13 cellular contexts compared by ENCODE assay signal in genomic region chr21:35222021-35222420, GRCh38.
DNase-seq lines count a peak whose midpoint lies in the region; ATAC-seq lines count a peak whose summit lies in the region.
"Had no signal": no experiment of that assay in that cellular context is flagged by ENCODE, and none has a peak within 500 bp of the region (broad histone marks: within the 10 kb centered on the region; RNA-seq: fewer than 3 reads in every experiment).

No MANE protein-coding gene starts in this region.

- no peak for DNase-seq in activated CD4-positive, alpha-beta T cell treated with anti-CD3 and anti-CD28 coated beads for 36 hours
- no peak for DNase-seq in activated CD4-positive, alpha-beta T cell treated with anti-CD3 and anti-CD28 coated beads for 1 hour
- no peak for DNase-seq in activated T-helper 2 cell treated with anti-CD3 and anti-CD28 coated beads, Interferon-gamma antibody, Interleukin-2, Interleukin-4, amounts not matched to agents 10 μg/mL and 5 μg/mL and 100 μg/mL, durations not matched to agents 14 hours and 24 hours and 36 hours (ENCODE audit: low spot score)
- DNase-seq in natural killer cell treated with Interleukin-12 subunit alpha and Interleukin-12 subunit beta and Interleukin-15 and Interleukin-18, amount 100 ng/mL, for 72 hours (ENCODE audit: low spot score) = no peak
- no peak for DNase-seq in COLO829 (ENCODE audit: low spot score)
- DNase-seq in stimulated activated CD4-positive, alpha-beta T cell treated with anti-CD3 and anti-CD28 coated beads, Interleukin-12 subunit alpha, Interleukin-12 subunit beta, amount 100 ng/mL, for 4 hours = no peak
- DNase-seq in NCI-H2081 (lab: John Stamatoyannopoulos, UW) = no peak
- DNase-seq: EL, NCI-H1105, NCI-H69, tibial artery had no signal

- no peaks in the 10 kb centered on the region for H3K9me3 ChIP-seq in KOPT-K1 (ENCODE audit: insufficient read depth, low read length, poor library complexity, severe bottlenecking)
- H3K9me3 ChIP-seq: tibial artery had no signal

- H3K36me3 Mint-ChIP-seq in activated CD4-positive, alpha-beta T cell treated with anti-CD3 and anti-CD28 coated beads for 36 hours (ENCODE audit: low read depth) = no peaks in the 10 kb centered on the region
- peaks cover 6% of the 10 kb centered on the region for H3K36me3 Mint-ChIP-seq in activated T-helper 2 cell treated with anti-CD3 and anti-CD28 coated beads, Interferon-gamma antibody, Interleukin-2, Interleukin-4, amounts not matched to agents 10 μg/mL and 5 μg/mL and 100 μg/mL, durations not matched to agents 14 hours and 24 hours and 36 hours (ENCODE audit: low read depth)
- no peaks in the 10 kb centered on the region for H3K36me3 Mint-ChIP-seq in natural killer cell treated with Interleukin-12 subunit alpha and Interleukin-12 subunit beta and Interleukin-15 and Interleukin-18, amount 100 ng/mL, for 72 hours
- H3K36me3 Mint-ChIP-seq: brain had no signal

- peak overlapping the region; percentile 77 for H3K27ac Mint-ChIP-seq in activated CD4-positive, alpha-beta T cell treated with anti-CD3 and anti-CD28 coated beads for 36 hours
- peak overlapping the region; percentile 81 for H3K27ac Mint-ChIP-seq in activated T-helper 2 cell treated with anti-CD3 and anti-CD28 coated beads, Interferon-gamma antibody, Interleukin-2, Interleukin-4, amounts not matched to agents 10 μg/mL and 5 μg/mL and 100 μg/mL, durations not matched to agents 14 hours and 24 hours and 36 hours
- peak overlapping the region; percentile 73 to 83 for H3K27ac Mint-ChIP-seq in natural killer cell treated with Interleukin-12 subunit alpha and Interleukin-12 subunit beta and Interleukin-15 and Interleukin-18, amount 100 ng/mL, for 72 hours

- H3K27ac ChIP-seq in KOPT-K1 (ENCODE audit: low read depth, low read length, poor library complexity, severe bottlenecking) = peak overlapping the region; percentile 37
- H3K27ac ChIP-seq: tibial artery had no signal

- peak overlapping the region; percentile 11 for H3K4me3 Mint-ChIP-seq in activated CD4-positive, alpha-beta T cell treated with anti-CD3 and anti-CD28 coated beads for 36 hours
- H3K4me3 Mint-ChIP-seq in activated T-helper 2 cell treated with anti-CD3 and anti-CD28 coated beads, Interferon-gamma antibody, Interleukin-2, Interleukin-4, amounts not matched to agents 10 μg/mL and 5 μg/mL and 100 μg/mL, durations not matched to agents 14 hours and 24 hours and 36 hours (ENCODE audit: low read depth) = peak overlapping the region; percentile 3
- peak overlapping the region; percentile 67 for H3K4me3 Mint-ChIP-seq in natural killer cell treated with Interleukin-12 subunit alpha and Interleukin-12 subunit beta and Interleukin-15 and Interleukin-18, amount 100 ng/mL, for 72 hours
- H3K4me3 Mint-ChIP-seq: brain had no signal

- intact Hi-C loops in activated CD4-positive, alpha-beta T cell treated with anti-CD3 and anti-CD28 coated beads for 36 hours (cut with DNase I, micrococcal nuclease) = loop anchor here (1.0 to 10.0 kb wide), 10 partner anchors 45 to 515 kb away; no protein-coding TSS in a partner anchor
- intact Hi-C loops in activated T-helper 2 cell treated with anti-CD3 and anti-CD28 coated beads, Interferon-gamma antibody, Interleukin-2, Interleukin-4, amounts not matched to agents 10 μg/mL and 5 μg/mL and 100 μg/mL, durations not matched to agents 14 hours and 24 hours and 36 hours (cut with micrococcal nuclease) = loop anchor here (1.0 to 10.0 kb wide), 9 partner anchors 43 to 335 kb away; no protein-coding TSS in a partner anchor

- CTCF ChIA-PET in activated CD4-positive, alpha-beta T cell treated with anti-CD3 and anti-CD28 coated beads for 36 hours (lab: Charles Lee) = interaction anchor here (0.7 to 1.2 kb wide), 2 partner anchors 13 to 138 kb away, joined by 3 read pairs; no protein-coding TSS in a partner anchor

- H3K27me3 Mint-ChIP-seq in activated CD4-positive, alpha-beta T cell treated with anti-CD3 and anti-CD28 coated beads for 36 hours = no peaks in the 10 kb centered on the region
- H3K27me3 Mint-ChIP-seq in activated T-helper 2 cell treated with anti-CD3 and anti-CD28 coated beads, Interferon-gamma antibody, Interleukin-2, Interleukin-4, amounts not matched to agents 10 μg/mL and 5 μg/mL and 100 μg/mL, durations not matched to agents 14 hours and 24 hours and 36 hours (ENCODE audit: low read depth) = no peaks in the 10 kb centered on the region
- H3K27me3 Mint-ChIP-seq in natural killer cell treated with Interleukin-12 subunit alpha and Interleukin-12 subunit beta and Interleukin-15 and Interleukin-18, amount 100 ng/mL, for 72 hours = no peaks in the 10 kb centered on the region

- peaks cover 49% of the 10 kb centered on the region for H3K4me1 Mint-ChIP-seq in activated CD4-positive, alpha-beta T cell treated with anti-CD3 and anti-CD28 coated beads for 36 hours
- H3K4me1 Mint-ChIP-seq in activated T-helper 2 cell treated with anti-CD3 and anti-CD28 coated beads, Interferon-gamma antibody, Interleukin-2, Interleukin-4, amounts not matched to agents 10 μg/mL and 5 μg/mL and 100 μg/mL, durations not matched to agents 14 hours and 24 hours and 36 hours (ENCODE audit: low read depth) = peaks cover 61% of the 10 kb centered on the region
- H3K4me1 Mint-ChIP-seq in natural killer cell treated with Interleukin-12 subunit alpha and Interleukin-12 subunit beta and Interleukin-15 and Interleukin-18, amount 100 ng/mL, for 72 hours (ENCODE audit: low read depth in 2 of 2) = peaks cover 32 to 55% of the 10 kb centered on the region in 2 donors

- POLR2A ChIA-PET in activated CD4-positive, alpha-beta T cell treated with anti-CD3 and anti-CD28 coated beads for 36 hours (lab: Charles Lee) = interaction anchor here (1.5 kb wide), 1 partner anchor 126 kb away, joined by 3 read pairs; no protein-coding TSS in a partner anchor

- no peak for ATAC-seq in activated CD4-positive, alpha-beta T cell treated with anti-CD3 and anti-CD28 coated beads for 36 hours
- ATAC-seq in natural killer cell treated with Interleukin-12 subunit alpha and Interleukin-12 subunit beta and Interleukin-15 and Interleukin-18, amount 100 ng/mL, for 72 hours = no peak

- no peaks in the 10 kb centered on the region for H3K9me3 Mint-ChIP-seq in activated CD4-positive, alpha-beta T cell treated with anti-CD3 and anti-CD28 coated beads for 36 hours (ENCODE audit: low read depth)
- peaks cover 15% of the 10 kb centered on the region for H3K9me3 Mint-ChIP-seq in activated T-helper 2 cell treated with anti-CD3 and anti-CD28 coated beads, Interferon-gamma antibody, Interleukin-2, Interleukin-4, amounts not matched to agents 10 μg/mL and 5 μg/mL and 100 μg/mL, durations not matched to agents 14 hours and 24 hours and 36 hours
- H3K9me3 Mint-ChIP-seq in natural killer cell treated with Interleukin-12 subunit alpha and Interleukin-12 subunit beta and Interleukin-15 and Interleukin-18, amount 100 ng/mL, for 72 hours = no peaks in the 10 kb centered on the region
- H3K9me3 Mint-ChIP-seq: brain had no signal

- no peaks in the 10 kb centered on the region for H3K36me3 ChIP-seq in KOPT-K1 (ENCODE audit: insufficient read depth, low read length)
- H3K36me3 ChIP-seq: tibial artery had no signal

Comparison
In these comparisons a context has a peak if more than half of its experiments do, and no peak if none do; other contexts are left out.
1. H3K4me3 Mint-ChIP-seq: peak in every context shown above with its lines; median percentile 67 in natural killer cell treated with Interleukin-12 subunit alpha and Interleukin-12 subunit beta and Interleukin-15 and Interleukin-18, amount 100 ng/mL, for 72 hours; 11 in activated CD4-positive, alpha-beta T cell treated with anti-CD3 and anti-CD28 coated beads for 36 hours; 3 in activated T-helper 2 cell treated with anti-CD3 and anti-CD28 coated beads, Interferon-gamma antibody, Interleukin-2, Interleukin-4, amounts not matched to agents 10 μg/mL and 5 μg/mL and 100 μg/mL, durations not matched to agents 14 hours and 24 hours and 36 hours.